In the genomic region with DNA sequence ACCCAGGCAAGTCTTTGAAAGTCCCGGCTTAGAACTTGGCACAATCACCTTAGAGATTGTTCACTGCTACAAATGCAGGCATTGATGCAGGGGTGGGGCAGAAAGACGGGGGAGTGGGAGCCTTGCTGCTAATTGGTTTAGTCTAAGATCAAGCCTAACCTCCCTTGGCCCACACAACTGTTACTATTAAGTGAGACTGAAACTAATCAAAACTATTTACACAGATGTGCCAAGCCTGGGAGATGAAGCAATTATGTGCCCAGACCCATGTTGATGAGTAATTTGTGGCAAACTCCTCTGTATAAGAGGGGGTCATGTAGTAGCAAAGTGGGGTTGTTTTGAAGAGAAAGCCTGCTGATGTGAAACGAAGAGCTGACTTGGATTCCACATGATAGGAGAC, we compare ENCODE assay signal across 11 cellular contexts.
A peak's percentile ranks its signal among the peaks of the same experiment; 100 is the strongest.
DNase-seq lines count a peak whose midpoint lies in the region; ATAC-seq and TF ChIP-seq lines count a peak whose summit lies in the region.
"Had no signal": no experiment of that assay in that cellular context is flagged by ENCODE, and none has a peak within 500 bp of the region (broad histone marks: within the 10 kb centered on the region; RNA-seq: fewer than 3 reads in every experiment).

No MANE protein-coding gene starts in this region.

- no peaks in the 10 kb centered on the region for H3K27me3 ChIP-seq in ACC112 (ENCODE audit: insufficient read depth, low read length)
- H3K27me3 ChIP-seq in lower lobe of right lung (ENCODE audit: low read depth), result no peaks in the 10 kb centered on the region

- H3K4me3 ChIP-seq in ACC112 (ENCODE audit: low read depth, low read length), result no peak overlapping the region
- no peak overlapping the region for H3K4me3 ChIP-seq in lower lobe of right lung

- no peak overlapping the region for H2AFZ ChIP-seq in ACC112 (ENCODE audit: low read length, unreplicated experiment)

- no peaks in the 10 kb centered on the region for H3K36me3 ChIP-seq in ACC112 (ENCODE audit: insufficient read depth, low read length)
- no peaks in the 10 kb centered on the region for H3K36me3 ChIP-seq in lower lobe of right lung

- intact Hi-C loops in lower lobe of right lung (cut with DNase I), result no loop called here

- H3K4me1 ChIP-seq in ACC112 (ENCODE audit: control insufficient read depth, insufficient read depth, low read length, unreplicated experiment), result peaks cover 58% of the 10 kb centered on the region
- peaks cover 7% of the 10 kb centered on the region for H3K4me1 ChIP-seq in lower lobe of right lung
- H3K4me1 ChIP-seq: Caco-2 had no signal

- ATAC-seq in GM18861 (IDR thresholded peaks at IDR 0.05; ENCODE audit: unreplicated experiment) (peak; percentile 39), esophagus mucosa (peak; percentile 31), lower lobe of right lung (no peak), GM21717 (IDR thresholded peaks at IDR 0.05; ENCODE audit: unreplicated experiment) (no peak), GM21390 (IDR thresholded peaks at IDR 0.05; ENCODE audit: unreplicated experiment) (no peak), HG02840 (IDR thresholded peaks at IDR 0.05; ENCODE audit: low FRiP score, unreplicated experiment) (no peak)

- no peaks in the 10 kb centered on the region for H3K9me3 ChIP-seq in lower lobe of right lung
- H3K9me3 ChIP-seq: Caco-2 had no signal

- no peak for TF ChIP-seq CTCF in lower lobe of right lung (IDR thresholded peaks at IDR 0.05)

- peak; percentile 20 for DNase-seq in SW480 (ENCODE audit: low spot score)
- no peak for DNase-seq in lower lobe of right lung
- DNase-seq: anterior cingulate cortex, Caco-2, NCI-H187 had no signal

- H3K27ac ChIP-seq in ACC112 (ENCODE audit: low read depth, low read length), result peak overlapping the region; percentile 91
- H3K27ac ChIP-seq in lower lobe of right lung, result no peak overlapping the region

- H3K79me2 ChIP-seq in ACC112 (ENCODE audit: control insufficient read depth, insufficient read depth, low read length, unreplicated experiment), result no peaks in the 10 kb centered on the region

Comparison
In these comparisons a context has a peak if more than half of its experiments do, and no peak if none do; other contexts are left out.
1. ATAC-seq: peak in GM18861 (single experiment) and esophagus mucosa (single experiment); none in lower lobe of right lung (0 of 2), GM21717 (single experiment), GM21390 (single experiment) and HG02840 (single experiment).